ENCODE assay signal across 13 cellular contexts in the genomic region with DNA sequence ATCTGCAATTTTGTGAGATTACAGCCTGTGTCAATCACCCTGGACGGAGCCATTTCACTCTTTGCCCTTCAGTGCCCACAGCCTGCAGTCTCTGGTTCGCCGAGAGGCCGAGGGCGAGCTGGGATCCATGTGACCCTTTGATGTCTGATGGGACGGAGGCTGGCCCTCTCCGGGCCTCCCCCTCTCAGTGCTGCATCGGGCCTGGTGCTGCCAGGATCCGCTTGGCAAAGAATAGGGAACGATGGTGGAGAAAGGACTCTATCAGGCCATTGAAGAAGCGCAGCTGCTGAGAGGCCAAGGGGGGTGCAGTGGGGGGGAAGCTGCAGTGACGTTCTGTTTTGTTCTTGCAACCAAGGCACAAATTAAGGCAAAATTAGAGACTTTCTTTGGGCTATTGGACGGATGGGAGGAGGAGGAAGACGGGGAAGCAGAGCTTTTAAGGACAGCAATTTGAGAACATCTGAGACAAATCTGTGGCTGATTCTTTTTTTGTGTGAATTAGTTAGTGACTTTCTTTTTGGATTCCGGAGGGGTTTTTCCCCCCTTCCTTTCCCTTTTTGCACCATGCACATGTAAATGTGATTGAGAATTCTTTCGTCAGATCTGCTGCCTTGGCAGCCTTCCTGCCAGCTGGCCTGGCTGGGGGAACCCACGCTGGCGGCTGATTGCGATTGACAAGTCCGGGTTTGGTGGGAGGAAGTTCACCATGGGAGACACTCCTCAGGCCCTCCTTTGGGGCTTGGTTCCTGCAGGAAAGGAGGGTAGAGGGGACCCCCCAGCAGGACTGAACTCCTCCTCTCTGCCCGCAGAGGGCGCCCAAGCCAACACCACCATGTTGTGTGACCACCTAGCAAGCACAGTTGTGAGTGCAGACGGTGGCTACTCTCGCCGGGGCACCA.
DNase-seq lines count a peak whose midpoint lies in the region; ATAC-seq and TF ChIP-seq lines count a peak whose summit lies in the region.
"Had no signal": no experiment of that assay in that cellular context is flagged by ENCODE, and none has a peak within 500 bp of the region (broad histone marks: within the 10 kb centered on the region; RNA-seq: fewer than 3 reads in every experiment).

No MANE protein-coding gene starts in this region.

- POLR2A ChIA-PET in CD4-positive, alpha-beta memory T cell (lab: Charles Lee; ENCODE audit: partially characterized antibody): no interaction called here

- ATAC-seq in GM18505 (IDR thresholded peaks at IDR 0.05; ENCODE audit: unreplicated experiment): no peak
- ATAC-seq in foreskin keratinocyte: no peak
- ATAC-seq in GM19452 (IDR thresholded peaks at IDR 0.05; ENCODE audit: unreplicated experiment): no peak

- no peak for TF ChIP-seq POLR2A in GM18505 (IDR thresholded peaks at IDR 0.05; ENCODE audit: borderline replicate concordance, extremely low read depth, insufficient read depth, insufficient read length)

- H3K36me3 Mint-ChIP-seq in CD4-positive, alpha-beta memory T cell: no peaks in the 10 kb centered on the region

- H3K4me3 ChIP-seq in BLaER1 treated with 17β-estradiol and CSF1 and Interleukin-3, amounts not matched to agents 10 nM and 100 nM: no peak overlapping the region
- H3K4me3 ChIP-seq in CD4-positive, alpha-beta memory T cell (ENCODE audit: low read length in 2 of 2): no peak overlapping the region
- H3K4me3 ChIP-seq: skin epidermis had no signal

- 0 out of 22 replicates have a peak overlapping the region, but pooled peaks of 1 of the 11 experiments have one; percentile 24 for H3K27ac ChIP-seq in BLaER1 treated with 17β-estradiol and CSF1 and Interleukin-3, amounts not matched to agents 10 nM and 100 nM
- no peak overlapping the region for H3K27ac ChIP-seq in CD4-positive, alpha-beta memory T cell (ENCODE audit: low read depth, low read length)
- H3K27ac ChIP-seq in foreskin keratinocyte: no peak overlapping the region
- H3K27ac ChIP-seq: skin epidermis had no signal

- no peaks in the 10 kb centered on the region for H3K4me1 Mint-ChIP-seq in CD4-positive, alpha-beta memory T cell

- peak overlapping the region in 10 of 11 experiments; percentile 7 to 63 (median 49); a peak in 17 of 22 replicates for H3K4me2 ChIP-seq in BLaER1 treated with 17β-estradiol and CSF1 and Interleukin-3, amounts not matched to agents 10 nM and 100 nM

- no peak overlapping the region for H3K4me3 Mint-ChIP-seq in CD4-positive, alpha-beta memory T cell

- H3K9me3 ChIP-seq in BLaER1 treated with 17β-estradiol and CSF1 and Interleukin-3, amounts not matched to agents 10 nM and 100 nM (replicated peaks in 1 of 11): peaks cover 0 to 5% (median 0%) of the 10 kb centered on the region in 11 experiments; a peak in 2 of 22 replicates
- no peaks in the 10 kb centered on the region for H3K9me3 ChIP-seq in CD4-positive, alpha-beta memory T cell (ENCODE audit: control insufficient read depth in 1 of 2, low read length in 2 of 2)

- peaks cover 0 to 1% of the 10 kb centered on the region in 2 donors for H3K27me3 Mint-ChIP-seq in CD4-positive, alpha-beta memory T cell

- peaks cover 1 to 7% (median 4%) of the 10 kb centered on the region in 8 donors for H3K9me3 Mint-ChIP-seq in CD4-positive, alpha-beta memory T cell

- no peaks in the 10 kb centered on the region for H4K20me1 ChIP-seq in BLaER1 treated with 17β-estradiol and CSF1 and Interleukin-3, amounts not matched to agents 10 nM and 100 nM

- H3K4me1 ChIP-seq in BLaER1 treated with 17β-estradiol and CSF1 and Interleukin-3, amounts not matched to agents 10 nM and 100 nM: peaks cover 11 to 16% (median 14%) of the 10 kb centered on the region in 10 experiments; a peak in 16 of 20 replicates
- no peaks in the 10 kb centered on the region for H3K4me1 ChIP-seq in CD4-positive, alpha-beta memory T cell (ENCODE audit: insufficient read depth, low read length)
- H3K4me1 ChIP-seq in foreskin keratinocyte: no peaks in the 10 kb centered on the region

- H3K36me3 ChIP-seq in BLaER1 treated with 17β-estradiol and CSF1 and Interleukin-3, amounts not matched to agents 10 nM and 100 nM: no peaks in the 10 kb centered on the region
- H3K36me3 ChIP-seq in CD4-positive, alpha-beta memory T cell (ENCODE audit: insufficient read depth, low read length): no peaks in the 10 kb centered on the region

- intact Hi-C loops in CD4-positive, alpha-beta memory T cell (cut with micrococcal nuclease): no loop called here

- CTCF ChIA-PET in CD4-positive, alpha-beta memory T cell (lab: Charles Lee; ENCODE audit: partially characterized antibody): no interaction called here

- no peak overlapping the region for H3K27ac Mint-ChIP-seq in CD4-positive, alpha-beta memory T cell

- no peak for TF ChIP-seq CTCF in GM20000 (IDR thresholded peaks at IDR 0.05; ENCODE audit: extremely low read depth, missing control alignments)
- TF ChIP-seq CTCF in foreskin keratinocyte (conservative IDR thresholded peaks at IDR 0.05): no peak

- DNase-seq in GM20000 (ENCODE audit: low spot score) (peak; percentile 24), astrocyte of the hippocampus (ENCODE audit: low read depth, low spot score) (peak; percentile 55), midbrain (lab: John Stamatoyannopoulos, UW) (peak; percentile 97), foreskin keratinocyte (no peak)
- DNase-seq in CD4-positive, alpha-beta memory T cell: no peak
- DNase-seq: activated T-cell treated with anti-CD3 and anti-CD28 coated beads, Interleukin-2, amount 50 U/mL, for 48 hours; effector CD8-positive, alpha-beta T cell; left cardiac atrium; NCI-H2081 treated with DMSO at 0.1 percent for 48 hours had no signal

- no peaks in the 10 kb centered on the region for H3K27me3 ChIP-seq in BLaER1 treated with 17β-estradiol and CSF1 and Interleukin-3, amounts not matched to agents 10 nM and 100 nM
- H3K27me3 ChIP-seq in CD4-positive, alpha-beta memory T cell (ENCODE audit: insufficient read depth, low read length): no peaks in the 10 kb centered on the region
- no peaks in the 10 kb centered on the region for H3K27me3 ChIP-seq in foreskin keratinocyte

- no peak overlapping the region for H3K9ac ChIP-seq in BLaER1 treated with 17β-estradiol and CSF1 and Interleukin-3, amounts not matched to agents 10 nM and 100 nM

Comparison
In these comparisons a context has a peak if more than half of its experiments do, and no peak if none do; other contexts are left out.
1. DNase-seq: peak in GM20000 (single experiment), astrocyte of the hippocampus (single experiment) and midbrain (single experiment); none in CD4-positive, alpha-beta memory T cell (0 of 5) and foreskin keratinocyte (0 of 2).